ENCODE assay signal across 11 cellular contexts in the genomic region with DNA sequence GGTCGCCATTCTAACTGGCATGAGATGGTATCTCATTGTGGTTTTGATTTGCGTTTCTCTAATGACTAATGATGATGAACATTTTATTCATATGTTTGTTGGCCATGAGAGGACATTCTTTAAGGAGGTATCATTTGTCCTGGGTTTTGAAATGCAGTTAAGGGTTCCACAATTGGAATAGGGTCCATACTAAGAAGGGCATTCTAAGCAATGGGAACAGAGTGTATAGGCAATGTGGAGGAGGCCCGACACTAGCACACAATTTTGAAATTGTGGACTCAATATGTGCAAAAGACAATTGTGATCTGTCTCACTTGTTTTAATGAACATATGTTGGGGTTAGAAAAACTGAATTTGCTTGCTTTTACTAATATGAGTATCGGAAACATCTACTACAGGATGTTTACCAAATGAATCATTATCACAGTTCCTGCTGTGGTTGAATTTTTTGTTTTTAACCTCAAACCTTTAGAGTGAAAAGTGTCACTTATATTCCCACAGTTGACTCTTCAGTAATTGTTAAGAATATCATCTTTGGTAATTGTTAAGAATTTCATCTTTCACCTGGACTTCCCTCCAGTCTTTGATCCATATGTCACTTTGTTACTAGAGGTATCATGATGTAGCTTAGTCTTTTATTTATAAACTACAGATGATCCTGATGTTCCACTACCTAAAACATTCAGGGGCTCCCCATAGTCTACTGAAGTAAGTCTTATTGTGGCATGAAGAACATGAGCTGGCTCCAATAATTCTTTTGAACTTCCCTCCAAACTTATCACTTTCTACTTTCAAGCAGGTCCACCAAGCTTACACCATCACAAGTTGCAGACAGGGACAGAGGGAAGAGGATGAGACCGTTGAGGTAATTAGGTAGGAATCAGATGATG.
DNase-seq lines count a peak whose midpoint lies in the region; ATAC-seq and TF ChIP-seq lines count a peak whose summit lies in the region.
"Had no signal": no experiment of that assay in that cellular context is flagged by ENCODE, and none has a peak within 500 bp of the region (broad histone marks: within the 10 kb centered on the region; RNA-seq: fewer than 3 reads in every experiment).

No MANE protein-coding gene starts in this region.

- H3K4me1 ChIP-seq in foreskin keratinocyte: peaks cover 14% of the 10 kb centered on the region
- no peaks in the 10 kb centered on the region for H3K4me1 ChIP-seq in smooth muscle cell (ENCODE audit: low read depth)

- H3K9me3 Mint-ChIP-seq in activated naive CD4-positive, alpha-beta T cell treated with anti-CD3 and anti-CD28 coated beads, Interleukin-2, amount 50 U/mL, for 72 hours: peaks cover 10 to 11% of the 10 kb centered on the region in 2 donors

- H3K27me3 ChIP-seq in foreskin keratinocyte (no peaks in the 10 kb centered on the region), smooth muscle cell (ENCODE audit: low read depth) (no peaks in the 10 kb centered on the region)

- H2AFZ ChIP-seq in smooth muscle cell (ENCODE audit: low read depth): no peak overlapping the region

- H3K9ac ChIP-seq in smooth muscle cell (ENCODE audit: low read depth): no peak overlapping the region

- peaks cover 15 to 30% of the 10 kb centered on the region in 2 donors for H3K36me3 Mint-ChIP-seq in activated naive CD4-positive, alpha-beta T cell treated with anti-CD3 and anti-CD28 coated beads, Interleukin-2, amount 50 U/mL, for 72 hours

- peak overlapping the region; percentile 9 to 83 for H3K27ac Mint-ChIP-seq in activated naive CD4-positive, alpha-beta T cell treated with anti-CD3 and anti-CD28 coated beads, Interleukin-2, amount 50 U/mL, for 72 hours

- H3K27ac ChIP-seq in foreskin keratinocyte (peak overlapping the region; percentile 58), smooth muscle cell (ENCODE audit: low read depth) (no peak overlapping the region)
- H3K27ac ChIP-seq: SK-N-MC had no signal

- H3K4me2 ChIP-seq in smooth muscle cell: no peak overlapping the region

- WGBS in smooth muscle cell (ENCODE audit: low lambda C conversion rate): 93% methylated on average over 5 of the region's 5 CpGs

- no peaks in the 10 kb centered on the region for H3K9me3 ChIP-seq in smooth muscle cell (replicated peaks; ENCODE audit: low read depth)

- peak; percentile 76 to 91 for ATAC-seq in activated naive CD4-positive, alpha-beta T cell treated with anti-CD3 and anti-CD28 coated beads, Interleukin-2, amount 50 U/mL, for 72 hours
- ATAC-seq in foreskin keratinocyte (peak; percentile 98), HG03139 (IDR thresholded peaks at IDR 0.05; ENCODE audit: unreplicated experiment) (no peak), GM19467 (IDR thresholded peaks at IDR 0.05; ENCODE audit: unreplicated experiment) (no peak)

- no peak overlapping the region for H3K4me3 ChIP-seq in smooth muscle cell
- H3K4me3 ChIP-seq: SK-N-MC had no signal

- H3K79me2 ChIP-seq in smooth muscle cell (ENCODE audit: low read depth): no peaks in the 10 kb centered on the region

- no peaks in the 10 kb centered on the region for H3F3A ChIP-seq in smooth muscle cell (ENCODE audit: low read depth)

- DNase-seq in AG08396 (ENCODE audit: low spot score): peak; percentile 24
- DNase-seq in HCEC 1CT: peak; percentile 93
- no peak for DNase-seq in activated naive CD4-positive, alpha-beta T cell treated with anti-CD3 and anti-CD28 coated beads, Interleukin-2, amount 50 U/mL, for 72 hours (ENCODE audit: low spot score in 2 of 2)
- peak; percentile 89 to 96 for DNase-seq in foreskin keratinocyte
- no peak for DNase-seq in smooth muscle cell (lab: John Stamatoyannopoulos, UW; ENCODE audit: unreplicated experiment)
- DNase-seq in NCI-H1092 treated with DMSO at 0.1 percent for 48 hours (lab: John Stamatoyannopoulos, UW): no peak
- DNase-seq: Karpas-422, NCI-H510A had no signal

- no peaks in the 10 kb centered on the region for H3K36me3 ChIP-seq in smooth muscle cell (ENCODE audit: low read depth)

- TF ChIP-seq CTCF in foreskin keratinocyte (conservative IDR thresholded peaks at IDR 0.05): no peak
- TF ChIP-seq CTCF in smooth muscle cell (IDR thresholded peaks at IDR 0.05; ENCODE audit: borderline replicate concordance, insufficient read depth, poor library complexity, severe bottlenecking): no peak

- H4K20me1 ChIP-seq in smooth muscle cell (ENCODE audit: low read depth): no peaks in the 10 kb centered on the region

Comparison
In these comparisons a context has a peak if more than half of its experiments do, and no peak if none do; other contexts are left out.
1. DNase-seq: peak in AG08396 (single experiment), HCEC 1CT (single experiment) and foreskin keratinocyte (2 of 2); none in activated naive CD4-positive, alpha-beta T cell treated with anti-CD3 and anti-CD28 coated beads, Interleukin-2, amount 50 U/mL, for 72 hours (0 of 2), smooth muscle cell (single experiment) and NCI-H1092 treated with DMSO at 0.1 percent for 48 hours (single experiment).
2. ATAC-seq: peak in activated naive CD4-positive, alpha-beta T cell treated with anti-CD3 and anti-CD28 coated beads, Interleukin-2, amount 50 U/mL, for 72 hours (2 of 2) and foreskin keratinocyte (single experiment); none in HG03139 (single experiment) and GM19467 (single experiment).